10 cellular contexts compared by ENCODE assay signal in the genomic region with DNA sequence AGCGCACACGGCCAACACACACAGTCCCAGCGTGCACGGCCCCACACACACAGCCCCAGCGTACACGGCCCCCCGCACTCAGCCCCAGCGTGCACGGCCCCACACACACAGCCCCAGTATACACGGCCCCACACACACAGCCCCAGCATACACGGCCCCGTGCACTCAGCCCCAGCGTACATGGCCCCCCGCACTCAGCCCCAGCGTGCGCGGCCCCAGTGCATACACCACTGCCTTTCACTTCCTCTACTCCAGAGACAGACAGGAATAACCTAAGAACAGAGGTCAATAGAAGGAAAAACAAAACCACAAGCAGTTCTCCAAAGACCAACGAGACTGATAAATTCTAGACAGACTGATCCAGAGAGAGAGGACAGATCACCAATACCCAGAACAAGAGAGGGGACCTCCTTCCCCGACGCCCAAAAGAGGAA. TPM values are rescaled to one million over a fixed set of nuclear protein-coding genes. Genes with fewer than 3 reads are reported as not detected.
DNase-seq lines count a peak whose midpoint lies in the region; ATAC-seq, FAIRE-seq and TF ChIP-seq lines count a peak whose summit lies in the region.
"Had no signal": no experiment of that assay in that cellular context is flagged by ENCODE, and none has a peak within 500 bp of the region (broad histone marks: within the 10 kb centered on the region; RNA-seq: fewer than 3 reads in every experiment).

No MANE protein-coding gene starts in this region.

- no peak for TF ChIP-seq POLR2A in GM12891 (IDR thresholded peaks at IDR 0.05; ENCODE audit: low read depth, low read length)
- no peak for TF ChIP-seq POLR2A in ovary (IDR thresholded peaks at IDR 0.05)

- H3K27ac ChIP-seq in ovary: no peak overlapping the region

- peaks cover 39% of the 10 kb centered on the region for H3K36me3 Mint-ChIP-seq in dendritic cell treated with granulocyte-macrophage colony-stimulating factor and Interleukin-4, amounts not matched to agents 40 ng/mL and 50 ng/mL, for 4 days (ENCODE audit: low read depth)

- H3K27me3 ChIP-seq in ovary: no peaks in the 10 kb centered on the region

- TF ChIP-seq CTCF in ovary (IDR thresholded peaks at IDR 0.05): no peak

- H3K9me3 Mint-ChIP-seq in dendritic cell treated with granulocyte-macrophage colony-stimulating factor and Interleukin-4, amounts not matched to agents 40 ng/mL and 50 ng/mL, for 4 days: no peaks in the 10 kb centered on the region

- H3K27me3 Mint-ChIP-seq in dendritic cell treated with granulocyte-macrophage colony-stimulating factor and Interleukin-4, amounts not matched to agents 40 ng/mL and 50 ng/mL, for 4 days: no peaks in the 10 kb centered on the region

- H3K9me3 ChIP-seq in ovary: no peaks in the 10 kb centered on the region

- H3K4me3 ChIP-seq in ovary: peak overlapping the region; percentile 18

- peak overlapping the region; percentile 71 for H3K4me3 Mint-ChIP-seq in dendritic cell treated with granulocyte-macrophage colony-stimulating factor and Interleukin-4, amounts not matched to agents 40 ng/mL and 50 ng/mL, for 4 days

- TF ChIP-seq EP300 in ovary (IDR thresholded peaks at IDR 0.05): no peak

- DNase-seq in GM12891 (ENCODE audit: insufficient read length, low spot score) (no peak), NOMO-1 treated with DMSO at 0.1 percent for 48 hours (lab: John Stamatoyannopoulos, UW; ENCODE audit: unreplicated experiment) (peak; percentile 65), ovary (peak in 1 of 5 donors; percentile 36), NCI-H526 (lab: John Stamatoyannopoulos, UW) (no peak), NCI-H128 (lab: John Stamatoyannopoulos, UW; ENCODE audit: unreplicated experiment) (no peak)
- DNase-seq in activated CD8-positive, alpha-beta memory T cell treated with anti-CD3 and anti-CD28 coated beads, Interleukin-2, amount 50 U/mL, for 48 hours: no peak
- DNase-seq: occipital lobe had no signal

- H3K36me3 ChIP-seq in ovary: no peaks in the 10 kb centered on the region

- ATAC-seq in GM18858 (IDR thresholded peaks at IDR 0.05; ENCODE audit: unreplicated experiment): no peak

- FAIRE-seq in GM12891 (lab: Jason Lieb, UNC): no peak
- FAIRE-seq: G401.6 had no signal

- intact Hi-C loops in dendritic cell treated with granulocyte-macrophage colony-stimulating factor and Interleukin-4, amounts not matched to agents 40 ng/mL and 50 ng/mL, for 4 days (cut with micrococcal nuclease): no loop called here
- intact Hi-C loops in ovary (cut with DNase I): no loop called here

- H3K4me1 Mint-ChIP-seq in dendritic cell treated with granulocyte-macrophage colony-stimulating factor and Interleukin-4, amounts not matched to agents 40 ng/mL and 50 ng/mL, for 4 days (ENCODE audit: low read depth): peaks cover 56% of the 10 kb centered on the region

- H3K27ac Mint-ChIP-seq in dendritic cell treated with granulocyte-macrophage colony-stimulating factor and Interleukin-4, amounts not matched to agents 40 ng/mL and 50 ng/mL, for 4 days: peak overlapping the region; percentile 73

- peaks cover 16% of the 10 kb centered on the region for H3K4me1 ChIP-seq in ovary (ENCODE audit: insufficient read depth)

- WGBS in ovary, 3 donors: 12 to 29% (median 14%) methylated on average over 18 to 20 of the region's 20 CpGs

TF ChIP-seq in GM12891, 5 proteins besides CTCF, POLR2A, EP300 and RAD21:
- peak; percentile 78 for TF ChIP-seq SPI1 (IDR thresholded peaks at IDR 0.05; ENCODE audit: low read depth, low read length)
- no peak for TF ChIP-seq POLR2AphosphoS5 (IDR thresholded peaks at IDR 0.05; ENCODE audit: low read depth, low read length)

RNA-seq across cellular contexts. Expression of a gene that starts 17.1 kb away (rescaled TPM):
- 49.8 TPM for polyA plus RNA-seq in GM12891 (2012; ENCODE audit: low read depth, missing spikeins)
- 10 to 100 TPM; 54.1 to 95.4 (median 76.2) TPM for total RNA-seq in ovary
- polyA plus RNA-seq in ovary: 10 to 100 TPM; 30.7 to 66.8 TPM

RNA-seq across cellular contexts. Expression of a gene that starts 17.2 kb away (rescaled TPM):
- 20.5 TPM for polyA plus RNA-seq in GM12891 (2012; ENCODE audit: low read depth, missing spikeins)
- 10 to 100 TPM; 10.6 to 28.4 (median 21.2) TPM for total RNA-seq in ovary
- polyA plus RNA-seq in ovary: 10 to 100 TPM; 10.9 to 25.1 TPM

RNA-seq across cellular contexts. Expression of a gene that starts 58.3 kb away (rescaled TPM):
- 1.9 TPM for polyA plus RNA-seq in GM12891 (2012; ENCODE audit: low read depth, missing spikeins)
- 10 to 100 TPM in 2 of 7 donors, 1 to 10 TPM in 5; 5.5 to 12.9 (median 7.0) TPM for total RNA-seq in ovary
- polyA plus RNA-seq in ovary: 1 to 10 TPM in 1 of 2 donors, under 1 TPM in 1; 0.53 to 5.7 TPM
